1 cellular context compared by ENCODE assay signal in genomic region chr11:66015936-66016792, GRCh38.
A peak's percentile ranks its signal among the peaks of the same experiment; 100 is the strongest.
TF ChIP-seq lines count a peak whose summit lies in the region.

No MANE protein-coding gene starts in this region.

TF ChIP-seq in endothelial cell of umbilical vein, 7 proteins besides CTCF, POLR2A, EP300 and RAD21:
- TF ChIP-seq FOS (IDR thresholded peaks at IDR 0.05; ENCODE audit: borderline replicate concordance, insufficient read depth, low read length) (no peak), GATA2 (IDR thresholded peaks at IDR 0.05; ENCODE audit: insufficient read depth, insufficient read length, low read depth, low read length) (peak; percentile 9), EZH2 (IDR thresholded peaks at IDR 0.05; ENCODE audit: borderline replicate concordance, low read depth, low read length, severe bottlenecking) (no peak), MYC (IDR thresholded peaks at IDR 0.05; ENCODE audit: low read depth, low read length) (no peak), JUN (IDR thresholded peaks at IDR 0.05; ENCODE audit: borderline replicate concordance, insufficient read depth, insufficient read length, low read depth) (no peak)
